In the genomic region with DNA sequence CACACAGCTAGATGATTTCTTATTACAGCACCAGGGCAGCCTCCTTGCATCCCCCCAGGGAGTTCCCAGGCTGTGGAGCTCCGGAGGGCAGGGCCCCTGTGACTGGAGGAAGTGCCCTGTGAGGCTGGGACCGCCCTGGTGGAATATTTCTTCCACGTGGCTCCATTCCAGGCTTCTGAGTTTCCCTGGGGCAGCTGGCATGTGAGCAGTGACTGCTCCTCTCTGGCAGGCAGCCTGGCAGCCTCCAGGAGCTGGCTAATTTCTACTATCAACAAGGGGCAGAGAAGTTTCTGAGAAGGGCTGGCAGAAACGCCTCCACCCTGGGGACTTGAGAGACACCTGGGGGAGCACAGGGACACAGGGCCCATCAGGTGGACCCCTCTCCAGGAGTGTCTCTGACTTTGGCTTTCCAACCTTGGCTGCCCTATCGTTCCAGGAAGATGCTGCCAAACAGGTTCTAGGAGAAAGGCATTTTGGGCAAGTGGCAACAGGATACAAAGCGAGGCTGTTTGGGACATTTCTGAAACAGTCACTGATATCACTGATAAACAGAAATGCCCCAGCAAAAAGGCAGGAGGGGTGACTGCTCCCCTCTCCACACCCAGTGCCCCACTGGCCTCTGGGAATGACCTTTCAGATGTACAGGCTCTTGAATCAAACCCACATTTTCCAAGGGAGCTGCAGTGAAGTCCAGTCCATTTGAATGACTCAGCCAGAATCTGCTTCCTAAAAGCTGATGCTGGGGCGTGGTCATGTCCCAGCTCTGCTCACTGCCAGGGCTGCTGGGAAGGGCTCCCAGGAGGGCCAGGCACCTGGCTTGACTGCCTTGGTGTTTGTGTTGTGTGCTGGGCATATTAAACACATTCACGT, we compare ENCODE assay signal across 8 cellular contexts.
A peak's percentile ranks its signal among the peaks of the same experiment; 100 is the strongest.
DNase-seq lines count a peak whose midpoint lies in the region; ATAC-seq and TF ChIP-seq lines count a peak whose summit lies in the region.

No MANE protein-coding gene starts in this region.

- H3K9me2 ChIP-seq in Loucy (replicated peaks; ENCODE audit: low read depth, low read length): no peaks in the 10 kb centered on the region

- H3K9ac ChIP-seq in Loucy (ENCODE audit: low read depth, low read length, poor library complexity, severe bottlenecking): no peak overlapping the region

- no peaks in the 10 kb centered on the region for H3K79me2 ChIP-seq in Loucy (ENCODE audit: insufficient read depth, low read length)

- H3K9me3 ChIP-seq in Loucy (ENCODE audit: insufficient read depth, low read depth, low read length): no peaks in the 10 kb centered on the region

- no peaks in the 10 kb centered on the region for H3F3A ChIP-seq in Loucy (ENCODE audit: low read depth)

- no peaks in the 10 kb centered on the region for H4K20me1 ChIP-seq in Loucy (ENCODE audit: insufficient read depth, low read length, poor library complexity, severe bottlenecking)

- H3K4me2 ChIP-seq in Loucy (ENCODE audit: low read depth, low read length, poor library complexity, severe bottlenecking): no peak overlapping the region

- H3K4me1 ChIP-seq in Loucy (ENCODE audit: insufficient read depth, low read length, poor library complexity, severe bottlenecking): peaks cover 17% of the 10 kb centered on the region

- H2AFZ ChIP-seq in Loucy (ENCODE audit: low read length): peak overlapping the region; percentile 33; the same call in 1 of the 2 replicates

- H3K27me3 ChIP-seq in Loucy (ENCODE audit: insufficient read depth, low read length, poor library complexity, severe bottlenecking): no peaks in the 10 kb centered on the region

- ATAC-seq in HG02678 (IDR thresholded peaks at IDR 0.05; ENCODE audit: unreplicated experiment) (no peak), HG02981 (IDR thresholded peaks at IDR 0.05; ENCODE audit: unreplicated experiment) (no peak)

- POLR2A ChIA-PET in AG04449 (lab: Yijun Ruan, JAX): interaction anchor here (0.6 to 2.3 kb wide), 7 partner anchors 10 to 86 kb away, joined by 3 to 12 read pairs (median 3); no protein-coding TSS in a partner anchor

- CTCF ChIA-PET in AG04449 (lab: Yijun Ruan, JAX): interaction anchor here (1.0 kb wide), 1 partner anchor 89 kb away, joined by 4 read pairs; no protein-coding TSS in a partner anchor

- TF ChIP-seq CTCF in AG04449 (IDR thresholded peaks at IDR 0.05; ENCODE audit: insufficient read depth, low read length, missing control alignments) (no peak), Loucy (conservative IDR thresholded peaks at IDR 0.05; ENCODE audit: low read length) (no peak)

- DNase-seq in AG04449 (ENCODE audit: low read depth, low spot score) (peak; percentile 83), astrocyte of the hippocampus (ENCODE audit: low read depth, low spot score) (peak; percentile 97), islet precursor cell (peak; percentile 95), substantia nigra (lab: John Stamatoyannopoulos, UW) (peak in 28 of 49 donors; percentile 4 to 69 (median 21)), NCI-H1436 treated with DMSO at 0.1 percent for 48 hours (lab: John Stamatoyannopoulos, UW) (no peak)

- no peaks in the 10 kb centered on the region for H3K36me3 ChIP-seq in Loucy (ENCODE audit: insufficient read depth, low read length)

- H3K4me3 ChIP-seq in AG04449 (ENCODE audit: low read depth, low read length) (no peak overlapping the region), Loucy (ENCODE audit: low read length, poor library complexity, severe bottlenecking) (no peak overlapping the region)

- H3K27ac ChIP-seq in substantia nigra (ENCODE audit: low read depth, low read length, poor library complexity, severe bottlenecking): no peak overlapping the region
